Comparison of ENCODE assay signal across 20 cellular contexts in the genomic region with DNA sequence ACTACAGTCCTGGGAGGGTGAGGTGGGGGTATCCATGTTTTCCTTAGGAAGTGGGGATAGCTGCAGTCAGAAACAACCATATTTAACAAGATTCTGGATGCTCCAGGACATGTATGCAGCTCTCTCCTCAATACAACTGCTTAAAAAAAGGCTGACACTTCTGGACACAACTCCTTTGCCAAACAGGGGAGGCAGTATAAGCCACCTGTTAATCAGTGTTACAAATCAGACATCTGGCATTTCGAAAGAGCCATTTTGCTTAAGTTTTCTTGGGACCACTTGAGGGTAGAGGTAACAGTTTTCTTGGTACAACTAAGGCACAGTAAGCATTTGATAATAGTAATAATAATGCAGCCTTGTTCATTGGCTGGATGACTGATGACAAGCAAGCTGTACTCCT. TPM values are rescaled to one million over a fixed set of nuclear protein-coding genes. Genes with fewer than 3 reads are reported as not detected.
"Had no signal": no experiment of that assay in that cellular context is flagged by ENCODE, and none has a peak within 500 bp of the region (broad histone marks: within the 10 kb centered on the region; RNA-seq: fewer than 3 reads in every experiment).

No MANE protein-coding gene starts in this region.

- H3K9me3 ChIP-seq: transverse colon, vagina had no signal

- H3K4me1 ChIP-seq: transverse colon, vagina had no signal

- H3K4me3 ChIP-seq: cardiac muscle cell, transverse colon, vagina had no signal

- H3K27me3 ChIP-seq: cardiac muscle cell, transverse colon, vagina had no signal

- DNase-seq: activated CD4-positive, alpha-beta T cell treated with anti-CD3 and anti-CD28 coated beads for 1 hour; activated CD4-positive, alpha-beta T cell treated with anti-CD3 and anti-CD28 coated beads, Interleukin-2, amount 50 U/mL, for 4 hours; activated naive CD4-positive, alpha-beta T cell; activated naive CD8-positive, alpha-beta T cell treated with anti-CD3 and anti-CD28 coated beads, Interleukin-2, amount 50 U/mL, for 24 hours; activated T-cell treated with anti-CD3 and anti-CD28 coated beads for 4 hours; foreskin melanocyte; kidney glomerular epithelial cell; mesendoderm; natural killer cell; nucleus accumbens; posterior cingulate gyrus; small intestine; stimulated activated CD4-positive, alpha-beta T cell treated with anti-CD3 and anti-CD28 coated beads, Interleukin-4, amount 100 ng/mL, for 4 hours; stimulated activated naive CD8-positive, alpha-beta T cell treated with anti-CD3 and anti-CD28 coated beads, Interleukin-15, Interleukin-2, amounts not matched to agents 100 U/mL and 50 U/mL, for 24 hours; transverse colon had no signal

- H3K27ac ChIP-seq: cardiac muscle cell, transverse colon, vagina, VCaP had no signal

- ATAC-seq: activated naive CD8-positive, alpha-beta T cell treated with anti-CD3 and anti-CD28 coated beads, Interleukin-2, amount 50 U/mL, for 24 hours; esophagus mucosa; natural killer cell; stimulated activated naive CD8-positive, alpha-beta T cell treated with anti-CD3 and anti-CD28 coated beads, Interleukin-15, Interleukin-2, amounts not matched to agents 100 U/mL and 50 U/mL, for 24 hours had no signal

- H3K36me3 ChIP-seq: cardiac muscle cell, transverse colon, vagina had no signal

RNA-seq across cellular contexts. Expression of gene RPGRIP1, which starts 47.1 kb away (rescaled TPM):
- total RNA-seq: astrocyte, cardiac muscle cell, esophagus mucosa, vagina had no signal
